ENCODE assay signal across 8 cellular contexts in the genomic region with DNA sequence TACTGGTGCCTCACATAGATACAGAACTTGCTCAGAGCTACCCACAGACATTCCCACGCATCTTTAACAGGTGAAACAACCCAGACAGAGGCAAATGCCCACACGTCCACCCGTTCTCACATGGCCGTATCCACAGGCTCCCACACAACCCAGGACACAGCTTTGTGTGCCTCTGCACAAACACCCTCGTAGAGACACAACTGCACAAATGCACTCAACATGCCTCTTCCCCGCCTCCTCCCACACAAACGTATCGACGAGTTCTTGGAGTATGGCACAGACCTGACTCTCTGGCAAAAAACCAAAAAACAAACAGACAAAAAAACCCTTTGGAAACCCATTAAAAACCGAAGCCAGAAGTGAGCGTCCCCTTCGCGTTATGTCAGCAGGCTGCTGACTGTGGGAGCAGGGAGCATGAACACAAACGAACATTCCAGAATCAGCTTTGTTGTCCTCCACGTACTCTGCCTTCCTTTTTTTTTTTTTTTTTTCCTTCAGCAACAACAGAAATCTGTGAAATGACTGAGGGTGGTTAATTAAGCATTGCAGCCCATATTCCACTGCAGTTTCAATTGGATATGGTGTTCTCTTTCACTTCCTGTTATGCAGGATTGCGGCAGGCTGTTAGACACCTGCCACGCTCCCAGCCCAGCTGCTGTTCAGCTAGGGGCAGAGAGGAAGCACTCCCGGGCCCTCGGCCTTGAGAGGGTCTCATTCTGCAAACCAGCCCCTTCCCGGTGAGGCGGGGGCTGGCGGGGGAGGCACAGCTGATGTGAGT.
DNase-seq lines count a peak whose midpoint lies in the region; ATAC-seq and TF ChIP-seq lines count a peak whose summit lies in the region.

No MANE protein-coding gene starts in this region.

- DNase-seq in GM12864 (ENCODE audit: low read depth) (peak; percentile 53), SK-N-MC (ENCODE audit: low read depth, low spot score) (no peak), epithelial cell of proximal tubule (ENCODE audit: low read depth) (no peak), NCI-H1930 (lab: John Stamatoyannopoulos, UW) (no peak), OCI-M1 (lab: John Stamatoyannopoulos, UW) (no peak)
- DNase-seq in Jurkat, Clone E6-1 (ENCODE audit: low read depth, low spot score) = peak; percentile 61

- H3K4me1 ChIP-seq in rectal smooth muscle tissue (ENCODE audit: control insufficient read depth, insufficient read depth, low read length) = no peaks in the 10 kb centered on the region

- H3K27ac ChIP-seq in SK-N-MC (no peak overlapping the region), rectal smooth muscle tissue (ENCODE audit: low read depth, low read length) (no peak overlapping the region)

- H3K36me3 ChIP-seq in SK-N-MC (ENCODE audit: insufficient read depth, low read length) (no peaks in the 10 kb centered on the region), rectal smooth muscle tissue (ENCODE audit: control insufficient read depth, insufficient read depth, low read length) (no peaks in the 10 kb centered on the region)

- no peaks in the 10 kb centered on the region for H3K9me3 ChIP-seq in SK-N-MC (ENCODE audit: low read depth, low read length)

- H3K4me3 ChIP-seq in GM12864 (ENCODE audit: low read depth, low read length) (no peak overlapping the region), SK-N-MC (0 out of 2 replicates have a peak overlapping the region, but pooled peaks have one; percentile 30), epithelial cell of proximal tubule (ENCODE audit: low read depth, low read length) (peak overlapping the region; percentile 37), rectal smooth muscle tissue (ENCODE audit: low read length) (peak overlapping the region; percentile 50)
- no peak overlapping the region for H3K4me3 ChIP-seq in Jurkat, Clone E6-1 (ENCODE audit: low read length)

- TF ChIP-seq CTCF in GM12864 (IDR thresholded peaks at IDR 0.05; ENCODE audit: low read depth, low read length, missing control alignments) = no peak
- no peak for TF ChIP-seq CTCF in epithelial cell of proximal tubule (conservative IDR thresholded peaks at IDR 0.05; ENCODE audit: low read depth, low read length)

- H3K9ac ChIP-seq in SK-N-MC (ENCODE audit: insufficient read length) = no peak overlapping the region
- no peak overlapping the region for H3K9ac ChIP-seq in rectal smooth muscle tissue (ENCODE audit: low read length)

- no peaks in the 10 kb centered on the region for H3K27me3 ChIP-seq in rectal smooth muscle tissue (ENCODE audit: control insufficient read depth, insufficient read depth, low read length)

- ATAC-seq in GM21447 (IDR thresholded peaks at IDR 0.05; ENCODE audit: unreplicated experiment) = peak; percentile 95

Comparison
In these comparisons a context has a peak if more than half of its experiments do, and no peak if none do; other contexts are left out.
1. DNase-seq: peak in GM12864 (single experiment) and Jurkat, Clone E6-1 (single experiment); none in SK-N-MC (single experiment), epithelial cell of proximal tubule (single experiment), NCI-H1930 (0 of 2) and OCI-M1 (single experiment).
2. H3K4me3 ChIP-seq: peak in SK-N-MC (single experiment), epithelial cell of proximal tubule (single experiment) and rectal smooth muscle tissue (single experiment); none in GM12864 (single experiment) and Jurkat, Clone E6-1 (single experiment).